9 cellular contexts compared by ENCODE assay signal in the genomic region with DNA sequence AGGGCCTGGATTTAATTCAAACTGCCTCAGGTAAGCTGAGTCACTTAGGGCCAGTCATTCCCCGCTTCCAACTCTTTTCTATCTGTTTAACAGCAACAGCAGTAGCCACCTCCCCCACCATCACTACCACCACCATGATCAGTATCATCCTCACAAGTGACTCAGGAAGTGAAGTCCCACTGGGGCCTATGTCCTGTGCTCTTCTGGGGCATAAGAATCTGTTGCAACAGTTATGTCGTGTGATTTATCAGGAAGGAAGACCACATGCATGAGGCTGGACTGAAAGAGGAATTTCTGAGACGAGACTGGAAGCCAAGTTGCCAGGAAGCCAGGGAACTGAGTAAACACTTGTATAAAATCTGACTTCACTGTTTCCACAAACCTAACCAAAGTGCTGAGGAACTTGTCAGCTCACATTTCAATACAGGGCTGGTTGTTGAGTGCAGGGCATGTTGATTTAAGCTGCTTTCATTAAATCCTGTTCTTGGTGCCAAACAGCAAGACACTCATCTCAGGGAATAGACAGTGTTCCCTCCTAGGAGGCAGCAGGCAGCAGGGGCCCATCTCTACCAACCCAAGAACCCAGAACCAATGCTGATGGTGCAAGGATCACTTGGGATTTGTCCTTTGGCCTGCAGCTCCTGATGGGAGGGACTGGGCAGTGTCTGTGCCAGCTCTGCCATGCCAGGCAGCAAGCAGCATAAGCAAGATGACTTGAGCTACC.
A peak's percentile ranks its signal among the peaks of the same experiment; 100 is the strongest.
DNase-seq lines count a peak whose midpoint lies in the region; ATAC-seq and TF ChIP-seq lines count a peak whose summit lies in the region.
"Had no signal": no experiment of that assay in that cellular context is flagged by ENCODE, and none has a peak within 500 bp of the region (broad histone marks: within the 10 kb centered on the region; RNA-seq: fewer than 3 reads in every experiment).

No MANE protein-coding gene starts in this region.

- H3K4me2 ChIP-seq in GM23248 (ENCODE audit: unreplicated experiment) (peak overlapping the region; percentile 38), SK-N-SH (peak overlapping the region; percentile 59; the same call in 1 of the 2 replicates), Karpas-422 (ENCODE audit: low read depth, low read length, poor library complexity, severe bottlenecking) (no peak overlapping the region)

- H3K4me3 ChIP-seq in GM23248 (no peak overlapping the region), SK-N-SH (ENCODE audit: low read depth in 2 of 2, low read length in 1 of 2) (no peak overlapping the region), skeletal muscle cell (ENCODE audit: low read depth, low read length) (no peak overlapping the region), Karpas-422 (ENCODE audit: low read length) (no peak overlapping the region)

- peaks cover 12% of the 10 kb centered on the region for H3F3A ChIP-seq in GM23248 (ENCODE audit: insufficient read depth)
- H3F3A ChIP-seq in SK-N-SH (replicated peaks; ENCODE audit: insufficient read depth) = peaks cover 28% of the 10 kb centered on the region

- H3K27ac ChIP-seq in GM23248 (peak overlapping the region; percentile 61), SK-N-SH (ENCODE audit: low read depth in 2 of 2, low read length in 1 of 2) (peak overlapping the region; percentile 75 to 80), Karpas-422 (ENCODE audit: low read length) (no peak overlapping the region)

- H3K79me2 ChIP-seq in GM23248 (ENCODE audit: insufficient read depth) = no peaks in the 10 kb centered on the region
- no peaks in the 10 kb centered on the region for H3K79me2 ChIP-seq in SK-N-SH (ENCODE audit: insufficient read depth)
- no peaks in the 10 kb centered on the region for H3K79me2 ChIP-seq in Karpas-422 (ENCODE audit: low read length)

- WGBS in GM23248 (ENCODE audit: low coverage in 1 of 2, low lambda C conversion rate in 2 of 2, missing lambda C conversion rate in 2 of 2), 2 experiments = 0 to 1% methylated on average over 3 of the region's 3 CpGs
- WGBS in SK-N-SH (ENCODE audit: low lambda C conversion rate) = 25% methylated on average over 3 of the region's 3 CpGs

- CTCF ChIA-PET in SK-N-SH (lab: Yijun Ruan, JAX) = interaction anchor here (0.8 to 5.1 kb wide), 5 partner anchors 8 to 160 kb away, joined by 3 to 42 read pairs (median 6); no protein-coding TSS in a partner anchor

- H3K9ac ChIP-seq in GM23248 = 0 out of 2 replicates have a peak overlapping the region, but pooled peaks have one; percentile 21
- H3K9ac ChIP-seq in SK-N-SH = no peak overlapping the region; the same call in 1 of the 2 replicates
- no peak overlapping the region for H3K9ac ChIP-seq in Karpas-422 (ENCODE audit: low read length)

- no peaks in the 10 kb centered on the region for H3K9me3 ChIP-seq in GM23248 (ENCODE audit: low read depth)
- no peaks in the 10 kb centered on the region for H3K9me3 ChIP-seq in SK-N-SH
- no peaks in the 10 kb centered on the region for H3K9me3 ChIP-seq in Karpas-422 (ENCODE audit: low read length)

- in situ Hi-C loops in GM23248 (cut with MboI) (no loop called here), G401 (cut with HindIII; ENCODE audit: low sequenced_read_pairs) (no loop called here)

- no peaks in the 10 kb centered on the region for H4K20me1 ChIP-seq in GM23248 (ENCODE audit: insufficient read depth)
- no peaks in the 10 kb centered on the region for H4K20me1 ChIP-seq in SK-N-SH (ENCODE audit: insufficient read depth)
- no peaks in the 10 kb centered on the region for H4K20me1 ChIP-seq in Karpas-422 (ENCODE audit: insufficient read depth, low read depth, low read length)

- 0 out of 2 replicates have a peak, but pooled peaks cover 3% of the 10 kb centered on the region for H3K27me3 ChIP-seq in GM23248 (replicated peaks; ENCODE audit: insufficient read depth)
- H3K27me3 ChIP-seq in SK-N-SH (ENCODE audit: insufficient read depth) = no peaks in the 10 kb centered on the region
- no peaks in the 10 kb centered on the region for H3K27me3 ChIP-seq in Karpas-422 (ENCODE audit: low read length)

- H3K9me2 ChIP-seq in GM23248 (ENCODE audit: insufficient read depth) (no peaks in the 10 kb centered on the region), SK-N-SH (no peaks in the 10 kb centered on the region), Karpas-422 (replicated peaks; ENCODE audit: insufficient read depth, low read length) (no peaks in the 10 kb centered on the region)

- TF ChIP-seq CTCF in SK-N-SH (IDR thresholded peaks at IDR 0.05) = no peak

- intact Hi-C loops in Right ventricle myocardium superior (cut with DNase I) = no loop called here

- H3K4me1 ChIP-seq in GM23248 (ENCODE audit: insufficient read depth) = peaks cover 11% of the 10 kb centered on the region
- peaks cover 34 to 41% of the 10 kb centered on the region in 2 experiments for H3K4me1 ChIP-seq in SK-N-SH (ENCODE audit: control insufficient read depth in 1 of 2, insufficient read depth in 2 of 2, low read depth in 1 of 2, low read length in 1 of 2)
- peaks cover 3% of the 10 kb centered on the region; the same call in 1 of the 2 replicates for H3K4me1 ChIP-seq in Karpas-422 (ENCODE audit: low read length)

- TF ChIP-seq EP300 in SK-N-SH (IDR thresholded peaks at IDR 0.05; ENCODE audit: borderline replicate concordance in 1 of 2, low read depth in 1 of 2, low read length in 1 of 2) = no peak

- H2AFZ ChIP-seq in GM23248 (no peak overlapping the region), SK-N-SH (ENCODE audit: low read depth) (no peak overlapping the region), Karpas-422 (ENCODE audit: low read length) (no peak overlapping the region)

- ATAC-seq in Right ventricle myocardium superior (ENCODE audit: poor library complexity) = peak; percentile 58

- DNase-seq in GM23248 (peak; percentile 85), SK-N-SH (no peak), Right ventricle myocardium superior (no peak), skeletal muscle cell (ENCODE audit: low read depth) (peak; percentile 97), Karpas-422 (no peak), NCI-H82 treated with DMSO at 0.1 percent for 48 hours (lab: John Stamatoyannopoulos, UW; ENCODE audit: unreplicated experiment) (no peak), G401 (ENCODE audit: low spot score) (no peak), foreskin melanocyte (no peak)
- DNase-seq: naive B cell had no signal

- TF ChIP-seq RAD21 in SK-N-SH (IDR thresholded peaks at IDR 0.05; ENCODE audit: low read length) = no peak

- H3K36me3 ChIP-seq in GM23248 (ENCODE audit: low read depth) = no peaks in the 10 kb centered on the region
- peaks cover 0 to 13% of the 10 kb centered on the region in 2 experiments for H3K36me3 ChIP-seq in SK-N-SH (replicated peaks in 1 of 2; ENCODE audit: control insufficient read depth in 1 of 2, insufficient read depth in 2 of 2, low read length in 1 of 2)
- no peaks in the 10 kb centered on the region for H3K36me3 ChIP-seq in Karpas-422 (ENCODE audit: insufficient read depth, low read length)

- POLR2A ChIA-PET in SK-N-SH (lab: Yijun Ruan, JAX) = interaction anchor here (1.2 kb wide), 1 partner anchor 10 kb away, joined by 3 read pairs; no protein-coding TSS in a partner anchor

TF ChIP-seq in SK-N-SH, 30 proteins besides CTCF, POLR2A, EP300 and RAD21:
- no peak for TF ChIP-seq YY1 (IDR thresholded peaks at IDR 0.05; ENCODE audit: low read depth)
- peak; percentile 17; the same call in 1 of the 2 replicates for TF ChIP-seq NFIC (IDR thresholded peaks at IDR 0.05; ENCODE audit: borderline replicate concordance)
- TF ChIP-seq TEAD4 (IDR thresholded peaks at IDR 0.05; ENCODE audit: borderline replicate concordance, insufficient read depth) = no peak
- TF ChIP-seq, protein P1, sequence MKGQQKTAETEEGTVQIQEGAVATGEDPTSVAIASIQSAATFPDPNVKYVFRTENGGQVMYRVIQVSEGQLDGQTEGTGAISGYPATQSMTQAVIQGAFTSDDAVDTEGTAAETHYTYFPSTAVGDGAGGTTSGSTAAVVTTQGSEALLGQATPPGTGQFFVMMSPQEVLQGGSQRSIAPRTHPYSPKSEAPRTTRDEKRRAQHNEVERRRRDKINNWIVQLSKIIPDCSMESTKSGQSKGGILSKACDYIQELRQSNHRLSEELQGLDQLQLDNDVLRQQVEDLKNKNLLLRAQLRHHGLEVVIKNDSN (IDR thresholded peaks at IDR 0.05; ENCODE audit: borderline replicate concordance, low read depth) = no peak
- TF ChIP-seq POLR2AphosphoS5 (IDR thresholded peaks at IDR 0.05; ENCODE audit: low read depth, low read length) = 0 out of 2 replicates have a peak, but pooled peaks have one; percentile 23
- TF ChIP-seq RCOR1 (IDR thresholded peaks at IDR 0.05; ENCODE audit: low read length) = no peak
- no peak for TF ChIP-seq GATA2 (CRISPR knock-in tag; IDR thresholded peaks at IDR 0.05)
- peak; percentile 67 for TF ChIP-seq TCF12 (IDR thresholded peaks at IDR 0.05)
- TF ChIP-seq FOXM1 (IDR thresholded peaks at IDR 0.05; ENCODE audit: low read depth) = no peak

Comparison
In these comparisons a context has a peak if more than half of its experiments do, and no peak if none do; other contexts are left out.
1. DNase-seq: peak in GM23248 (single experiment) and skeletal muscle cell (single experiment); none in SK-N-SH (single experiment), Right ventricle myocardium superior (single experiment), Karpas-422 (single experiment), NCI-H82 treated with DMSO at 0.1 percent for 48 hours (single experiment), G401 (single experiment) and foreskin melanocyte (single experiment).